ENCODE assay signal across 26 cellular contexts in genomic region chr19:10363789-10364281, GRCh38. TPM values are rescaled to one million over a fixed set of nuclear protein-coding genes. Genes with fewer than 3 reads are reported as not detected.
DNase-seq lines count a peak whose midpoint lies in the region; ATAC-seq, FAIRE-seq and TF ChIP-seq lines count a peak whose summit lies in the region.
"Had no signal": no experiment of that assay in that cellular context is flagged by ENCODE, and none has a peak within 500 bp of the region (broad histone marks: within the 10 kb centered on the region; RNA-seq: fewer than 3 reads in every experiment).

No MANE protein-coding gene starts in this region.

- H3K36me3 Mint-ChIP-seq in activated CD4-positive, alpha-beta T cell treated with anti-CD3 and anti-CD28 coated beads, Interleukin-2, amount 10 ng/mL, durations not matched to agents 7 days and 5 days (ENCODE audit: low read depth), result peaks cover 53% of the 10 kb centered on the region

- WGBS in trophoblast cell (ENCODE audit: extremely low coverage, insufficient coverage, insufficient read length), result no CpG with 5 or more reads among the region's 12 CpGs

- DNase-seq in activated CD4-positive, alpha-beta T cell treated with anti-CD3 and anti-CD28 coated beads, Interleukin-2, amount 10 ng/mL, durations not matched to agents 7 days and 5 days, result no peak
- no peak for DNase-seq in activated CD4-positive, alpha-beta T cell treated with anti-CD3 and anti-CD28 coated beads for 48 hours
- DNase-seq in NB4 (ENCODE audit: low read depth), result peak; percentile 81
- DNase-seq in bronchial epithelial cell (ENCODE audit: low read depth), result peak; percentile 35
- DNase-seq in trophoblast cell, result peak; percentile 29 to 73
- no peak for DNase-seq in BE2C
- no peak for DNase-seq in HuH-7.5 (ENCODE audit: low spot score)
- DNase-seq: activated naive CD4-positive, alpha-beta T cell treated with Interleukin-2 at 50 U/mL for 16 hours; activated T-cell treated with anti-CD3 and anti-CD28 coated beads for 4 hours; cortex of kidney; Kasumi-1; naive B cell; NCI-H1417; NCI-H2107; NCI-H524; SHP77 treated with DMSO at 0.1 percent for 48 hours; T-helper 1 cell; upper lobe of right lung had no signal

- no peaks in the 10 kb centered on the region for H3K27me3 Mint-ChIP-seq in activated CD4-positive, alpha-beta T cell treated with anti-CD3 and anti-CD28 coated beads, Interleukin-2, amount 10 ng/mL, durations not matched to agents 7 days and 5 days
- H3K27me3 Mint-ChIP-seq: naive B cell had no signal

- no peak overlapping the region for H3K4me3 Mint-ChIP-seq in activated CD4-positive, alpha-beta T cell treated with anti-CD3 and anti-CD28 coated beads, Interleukin-2, amount 10 ng/mL, durations not matched to agents 7 days and 5 days

- no peaks in the 10 kb centered on the region for H3K27me3 ChIP-seq in bronchial epithelial cell (ENCODE audit: control insufficient read depth, insufficient read depth, low read length)
- no peaks in the 10 kb centered on the region for H3K27me3 ChIP-seq in trophoblast cell (ENCODE audit: insufficient read depth, low read length)
- H3K27me3 ChIP-seq in BE2C, result no peaks in the 10 kb centered on the region
- H3K27me3 ChIP-seq: ascending aorta; BLaER1 treated with 17β-estradiol and CSF1 and Interleukin-3, amounts not matched to agents 10 nM and 100 nM; upper lobe of right lung had no signal

- no peak overlapping the region for H3K23ac ChIP-seq in trophoblast cell (ENCODE audit: low read length)

- no peak overlapping the region for H2AK5ac ChIP-seq in trophoblast cell (ENCODE audit: low read length)

- no peak for ATAC-seq in HG02840 (IDR thresholded peaks at IDR 0.05; ENCODE audit: low FRiP score, unreplicated experiment)
- ATAC-seq: A549, upper lobe of right lung had no signal

- no peaks in the 10 kb centered on the region for H3K79me1 ChIP-seq in trophoblast cell (ENCODE audit: low read length)

- H3K36me3 ChIP-seq in bronchial epithelial cell (ENCODE audit: control insufficient read depth, insufficient read depth, low read length), result peaks cover 30% of the 10 kb centered on the region
- peaks cover 65 to 70% of the 10 kb centered on the region in 2 experiments for H3K36me3 ChIP-seq in trophoblast cell (ENCODE audit: control insufficient read depth in 1 of 2, insufficient read depth in 2 of 2, low read length in 2 of 2)
- peaks cover 21% of the 10 kb centered on the region for H3K36me3 ChIP-seq in BE2C

- no peak overlapping the region for H2BK120ac ChIP-seq in trophoblast cell (ENCODE audit: insufficient read depth, low read length, poor library complexity)

- TF ChIP-seq POLR2A in NB4 (IDR thresholded peaks at IDR 0.05; ENCODE audit: extremely low read depth, insufficient read length), result no peak

- no peak for FAIRE-seq in bronchial epithelial cell (lab: Jason Lieb, UNC)
- FAIRE-seq: A549, G401.6, islet of Langerhans had no signal

- peak overlapping the region; percentile 31 for H3K27ac Mint-ChIP-seq in activated CD4-positive, alpha-beta T cell treated with anti-CD3 and anti-CD28 coated beads, Interleukin-2, amount 10 ng/mL, durations not matched to agents 7 days and 5 days

- H3K27ac ChIP-seq in trophoblast cell (ENCODE audit: low read depth, low read length), result no peak overlapping the region
- H3K27ac ChIP-seq: A549; ascending aorta; BLaER1 treated with 17β-estradiol and CSF1 and Interleukin-3, amounts not matched to agents 10 nM and 100 nM; parathyroid adenoma; upper lobe of right lung had no signal

- H3K79me2 ChIP-seq in trophoblast cell (ENCODE audit: control insufficient read depth, insufficient read depth, low read length, poor library complexity), result no peaks in the 10 kb centered on the region
- H3K79me2 ChIP-seq: parathyroid adenoma had no signal

- no peak overlapping the region for H2BK12ac ChIP-seq in trophoblast cell (ENCODE audit: low read length)

- H2BK5ac ChIP-seq in trophoblast cell (ENCODE audit: low read depth, low read length, poor library complexity), result no peak overlapping the region

- H3K4me2 ChIP-seq in trophoblast cell (ENCODE audit: low read length), result no peak overlapping the region
- H3K4me2 ChIP-seq: A549; BLaER1 treated with 17β-estradiol and CSF1 and Interleukin-3, amounts not matched to agents 10 nM and 100 nM had no signal

- H2AFZ ChIP-seq in trophoblast cell (ENCODE audit: insufficient read depth, low read length, poor library complexity), result no peak overlapping the region
- H2AFZ ChIP-seq: parathyroid adenoma had no signal

- H4K8ac ChIP-seq in trophoblast cell (ENCODE audit: low read depth, low read length), result no peak overlapping the region

- no peak overlapping the region for H3K9ac ChIP-seq in trophoblast cell (ENCODE audit: low read length)
- H3K9ac ChIP-seq: BLaER1 treated with 17β-estradiol and CSF1 and Interleukin-3, amounts not matched to agents 10 nM and 100 nM; parathyroid adenoma had no signal

- no peaks in the 10 kb centered on the region for H3K4me1 ChIP-seq in trophoblast cell (ENCODE audit: control insufficient read depth in 1 of 2, insufficient read depth in 2 of 2, low read length in 2 of 2)
- H3K4me1 ChIP-seq in BE2C, result no peaks in the 10 kb centered on the region
- H3K4me1 ChIP-seq: A549, ascending aorta, parathyroid adenoma, upper lobe of right lung had no signal

- H4K91ac ChIP-seq in trophoblast cell (ENCODE audit: low read depth, low read length), result no peak overlapping the region

- TF ChIP-seq CTCF in NB4 (IDR thresholded peaks at IDR 0.05; ENCODE audit: low read depth, low read length) (no peak), bronchial epithelial cell (IDR thresholded peaks at IDR 0.05; ENCODE audit: insufficient read depth, low read length, severe bottlenecking) (no peak), BE2C (IDR thresholded peaks at IDR 0.05; ENCODE audit: low read depth, low read length) (no peak)

- H3K4me3 ChIP-seq in NB4 (ENCODE audit: low read depth, low read length) (no peak overlapping the region), bronchial epithelial cell (ENCODE audit: low read depth, low read length) (no peak overlapping the region), trophoblast cell (ENCODE audit: low read depth, low read length) (no peak overlapping the region), BE2C (ENCODE audit: low read depth, low read length) (no peak overlapping the region)
- H3K4me3 ChIP-seq: A549; ascending aorta; BLaER1 treated with 17β-estradiol and CSF1 and Interleukin-3, amounts not matched to agents 10 nM and 100 nM; lung; upper lobe of right lung had no signal

- H3K14ac ChIP-seq in trophoblast cell (ENCODE audit: low read length), result no peak overlapping the region

- peaks cover 4% of the 10 kb centered on the region for H3K9me3 ChIP-seq in trophoblast cell (ENCODE audit: insufficient read depth, low read depth, low read length)
- H3K9me3 ChIP-seq in BE2C, result no peaks in the 10 kb centered on the region
- H3K9me3 ChIP-seq: ascending aorta, upper lobe of right lung had no signal

- H3K9me3 Mint-ChIP-seq in activated CD4-positive, alpha-beta T cell treated with anti-CD3 and anti-CD28 coated beads, Interleukin-2, amount 10 ng/mL, durations not matched to agents 7 days and 5 days, result no peaks in the 10 kb centered on the region
- H3K9me3 Mint-ChIP-seq: naive B cell had no signal

- H3K18ac ChIP-seq in trophoblast cell (ENCODE audit: low read length), result no peak overlapping the region

- H3K4ac ChIP-seq in trophoblast cell (ENCODE audit: low read depth, low read length), result no peak overlapping the region

- CTCF ChIA-PET in activated CD4-positive, alpha-beta T cell treated with anti-CD3 and anti-CD28 coated beads, Interleukin-2, amount 10 ng/mL, durations not matched to agents 7 days and 5 days (lab: Charles Lee), result no interaction called here

- H3K4me1 Mint-ChIP-seq in activated CD4-positive, alpha-beta T cell treated with anti-CD3 and anti-CD28 coated beads, Interleukin-2, amount 10 ng/mL, durations not matched to agents 7 days and 5 days, result no peaks in the 10 kb centered on the region

- POLR2A ChIA-PET in activated CD4-positive, alpha-beta T cell treated with anti-CD3 and anti-CD28 coated beads, Interleukin-2, amount 10 ng/mL, durations not matched to agents 7 days and 5 days (lab: Charles Lee), result no interaction called here

- no peak overlapping the region for H4K12ac ChIP-seq in trophoblast cell (ENCODE audit: low read depth, low read length)

RNA-seq across cellular contexts. Expression of gene TYK2, which starts 16.5 kb away (rescaled TPM):
- total RNA-seq in activated CD4-positive, alpha-beta T cell treated with anti-CD3 and anti-CD28 coated beads, Interleukin-2, amount 10 ng/mL, durations not matched to agents 7 days and 5 days, result 100 to 1,000 TPM; 251 to 263 TPM
- 36.1 and 45.8 TPM in 2 replicates for total RNA-seq in bronchial epithelial cell
- 62.0 and 64.7 TPM in 2 replicates for polyA plus RNA-seq in trophoblast cell (2013)
- polyA plus RNA-seq in BE2C (2012; ENCODE audit: insufficient read depth, insufficient read length, low read depth), result 216 TPM

RNA-seq across cellular contexts. Expression of gene ICAM3, which starts 24.4 kb away (rescaled TPM):
- total RNA-seq in activated CD4-positive, alpha-beta T cell treated with anti-CD3 and anti-CD28 coated beads, Interleukin-2, amount 10 ng/mL, durations not matched to agents 7 days and 5 days, result 100 to 1,000 TPM; 230 to 233 TPM
- 5.0 and 5.5 TPM in 2 replicates for total RNA-seq in bronchial epithelial cell
- polyA plus RNA-seq in trophoblast cell (2013), result 6.5 and 6.9 TPM in 2 replicates
- 34.4 TPM for polyA plus RNA-seq in BE2C (2012; ENCODE audit: insufficient read depth, insufficient read length, low read depth)

RNA-seq across cellular contexts. Expression of gene RAVER1, which starts 30.5 kb away (rescaled TPM):
- 10 to 100 TPM; 69.3 to 75.6 TPM for total RNA-seq in activated CD4-positive, alpha-beta T cell treated with anti-CD3 and anti-CD28 coated beads, Interleukin-2, amount 10 ng/mL, durations not matched to agents 7 days and 5 days
- total RNA-seq in bronchial epithelial cell, result 2.3 and 4.2 TPM in 2 replicates
- polyA plus RNA-seq in trophoblast cell (2013), result 32.5 and 33.1 TPM in 2 replicates
- polyA plus RNA-seq in BE2C (2012; ENCODE audit: insufficient read depth, insufficient read length, low read depth), result 124 TPM

RNA-seq across cellular contexts. Expression of gene CDC37, which starts 39.5 kb away (rescaled TPM):
- 100 to 1,000 TPM; 200 to 205 TPM for total RNA-seq in activated CD4-positive, alpha-beta T cell treated with anti-CD3 and anti-CD28 coated beads, Interleukin-2, amount 10 ng/mL, durations not matched to agents 7 days and 5 days
- total RNA-seq in bronchial epithelial cell, result 195 TPM in 2 replicates
- 163 and 166 TPM in 2 replicates for polyA plus RNA-seq in trophoblast cell (2013)
- polyA plus RNA-seq in BE2C (2012; ENCODE audit: insufficient read depth, insufficient read length, low read depth), result 428 TPM

RNA-seq across cellular contexts. Expression of gene FDX2, which starts 48.0 kb away (rescaled TPM):
- 1 to 10 TPM; 5.5 to 9.0 TPM for total RNA-seq in activated CD4-positive, alpha-beta T cell treated with anti-CD3 and anti-CD28 coated beads, Interleukin-2, amount 10 ng/mL, durations not matched to agents 7 days and 5 days
- 21.8 and 24.2 TPM in 2 replicates for total RNA-seq in bronchial epithelial cell
- 11.9 and 12.2 TPM in 2 replicates for polyA plus RNA-seq in trophoblast cell (2013)
- polyA plus RNA-seq in BE2C (2012; ENCODE audit: insufficient read depth, insufficient read length, low read depth), result 105 TPM

Comparison
In these comparisons a context has a peak if more than half of its experiments do, and no peak if none do; other contexts are left out.
1. DNase-seq: peak in NB4 (single experiment), bronchial epithelial cell (single experiment) and trophoblast cell (2 of 2); none in activated CD4-positive, alpha-beta T cell treated with anti-CD3 and anti-CD28 coated beads, Interleukin-2, amount 10 ng/mL, durations not matched to agents 7 days and 5 days (single experiment), activated CD4-positive, alpha-beta T cell treated with anti-CD3 and anti-CD28 coated beads for 48 hours (single experiment), BE2C (single experiment) and HuH-7.5 (single experiment).
2. RNA of gene ICAM3, which starts 24.4 kb away (total RNA-seq): 230 to 233 TPM in activated CD4-positive, alpha-beta T cell treated with anti-CD3 and anti-CD28 coated beads, Interleukin-2, amount 10 ng/mL, durations not matched to agents 7 days and 5 days; 5.0 to 5.5 TPM in bronchial epithelial cell; every median in the first group is over 10 times any median in the second.
3. RNA of gene RAVER1, which starts 30.5 kb away (total RNA-seq): 69.3 to 75.6 TPM in activated CD4-positive, alpha-beta T cell treated with anti-CD3 and anti-CD28 coated beads, Interleukin-2, amount 10 ng/mL, durations not matched to agents 7 days and 5 days; 2.3 to 4.2 TPM in bronchial epithelial cell; every median in the first group is over 10 times any median in the second.